ENCODE assay signal across 1 cellular context in the genomic region with DNA sequence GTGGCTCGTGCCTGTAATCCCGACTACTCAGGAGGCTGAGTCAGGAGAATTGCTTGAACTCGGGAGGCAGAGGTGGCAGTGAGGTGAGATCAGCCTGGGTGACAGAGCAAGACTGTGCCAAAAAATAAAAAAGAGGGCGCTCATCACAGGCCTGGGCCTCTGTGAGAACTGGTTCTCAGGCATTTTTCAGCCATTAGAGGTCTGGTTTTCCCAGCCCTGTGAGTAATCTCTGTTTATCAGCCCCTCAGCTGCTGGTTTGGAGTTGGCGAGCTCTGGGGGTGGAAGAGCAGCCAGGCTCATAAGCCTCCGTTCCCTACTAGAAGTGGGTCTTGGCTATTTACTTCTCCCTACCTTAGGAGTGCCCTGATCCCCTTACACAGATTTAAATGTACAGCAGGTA.
TF ChIP-seq lines count a peak whose summit lies in the region.

No MANE protein-coding gene starts in this region.

TF ChIP-seq in SK-N-SH treated with all-trans-retinoic acid at 6 μM for 48 hours, 23 proteins besides CTCF, POLR2A, EP300 and RAD21 (continued from another document):
- TF ChIP-seq, protein P1, sequence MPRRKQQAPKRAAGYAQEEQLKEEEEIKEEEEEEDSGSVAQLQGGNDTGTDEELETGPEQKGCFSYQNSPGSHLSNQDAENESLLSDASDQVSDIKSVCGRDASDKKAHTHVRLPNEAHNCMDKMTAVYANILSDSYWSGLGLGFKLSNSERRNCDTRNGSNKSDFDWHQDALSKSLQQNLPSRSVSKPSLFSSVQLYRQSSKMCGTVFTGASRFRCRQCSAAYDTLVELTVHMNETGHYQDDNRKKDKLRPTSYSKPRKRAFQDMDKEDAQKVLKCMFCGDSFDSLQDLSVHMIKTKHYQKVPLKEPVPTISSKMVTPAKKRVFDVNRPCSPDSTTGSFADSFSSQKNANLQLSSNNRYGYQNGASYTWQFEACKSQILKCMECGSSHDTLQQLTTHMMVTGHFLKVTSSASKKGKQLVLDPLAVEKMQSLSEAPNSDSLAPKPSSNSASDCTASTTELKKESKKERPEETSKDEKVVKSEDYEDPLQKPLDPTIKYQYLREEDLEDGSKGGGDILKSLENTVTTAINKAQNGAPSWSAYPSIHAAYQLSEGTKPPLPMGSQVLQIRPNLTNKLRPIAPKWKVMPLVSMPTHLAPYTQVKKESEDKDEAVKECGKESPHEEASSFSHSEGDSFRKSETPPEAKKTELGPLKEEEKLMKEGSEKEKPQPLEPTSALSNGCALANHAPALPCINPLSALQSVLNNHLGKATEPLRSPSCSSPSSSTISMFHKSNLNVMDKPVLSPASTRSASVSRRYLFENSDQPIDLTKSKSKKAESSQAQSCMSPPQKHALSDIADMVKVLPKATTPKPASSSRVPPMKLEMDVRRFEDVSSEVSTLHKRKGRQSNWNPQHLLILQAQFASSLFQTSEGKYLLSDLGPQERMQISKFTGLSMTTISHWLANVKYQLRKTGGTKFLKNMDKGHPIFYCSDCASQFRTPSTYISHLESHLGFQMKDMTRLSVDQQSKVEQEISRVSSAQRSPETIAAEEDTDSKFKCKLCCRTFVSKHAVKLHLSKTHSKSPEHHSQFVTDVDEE (CRISPR knock-in tag; IDR thresholded peaks at IDR 0.05) = no peak
